Comparison of ENCODE assay signal across 12 cellular contexts in genomic region chr7:64559206-64559605, GRCh38. TPM values are rescaled to one million over a fixed set of nuclear protein-coding genes. Genes with fewer than 3 reads are reported as not detected.
DNase-seq lines count a peak whose midpoint lies in the region; ATAC-seq and TF ChIP-seq lines count a peak whose summit lies in the region.
"Had no signal": no experiment of that assay in that cellular context is flagged by ENCODE, and none has a peak within 500 bp of the region (broad histone marks: within the 10 kb centered on the region; RNA-seq: fewer than 3 reads in every experiment).

No MANE protein-coding gene starts in this region.

- H3F3A ChIP-seq in PC-3 (ENCODE audit: low read length, unreplicated experiment), result no peaks in the 10 kb centered on the region

- peaks cover 15% of the 10 kb centered on the region for H3K36me3 Mint-ChIP-seq in osteocyte (ENCODE audit: unreplicated experiment)

- H3K27me3 ChIP-seq in BLaER1, result no peaks in the 10 kb centered on the region
- no peaks in the 10 kb centered on the region for H3K27me3 ChIP-seq in PC-3 (ENCODE audit: low read length)
- H3K27me3 ChIP-seq in fibroblast of lung (ENCODE audit: control insufficient read depth, insufficient read depth, low read length), result no peaks in the 10 kb centered on the region

- H3K4me1 ChIP-seq in BLaER1 (peaks cover 4% of the 10 kb centered on the region; the same call in 1 of the 2 replicates), PC-3 (ENCODE audit: insufficient read depth, low read length) (no peaks in the 10 kb centered on the region), fibroblast of lung (ENCODE audit: control insufficient read depth, extremely low read depth, insufficient read depth, low read length) (no peaks in the 10 kb centered on the region)

- H3K9ac ChIP-seq in BLaER1 (no peak overlapping the region), PC-3 (ENCODE audit: low read length) (peak overlapping the region; percentile 46; the same call in 1 of the 2 replicates), fibroblast of lung (ENCODE audit: insufficient read depth, low read length) (no peak overlapping the region)

- H3K4me3 Mint-ChIP-seq in osteocyte (ENCODE audit: unreplicated experiment), result no peak overlapping the region
- H3K4me3 Mint-ChIP-seq: central memory CD8-positive, alpha-beta T cell had no signal

- intact Hi-C loops in PC-3 (cut with micrococcal nuclease), result loop anchor here (1.0 kb wide), 1 partner anchor 25 kb away; no protein-coding TSS in a partner anchor

- POLR2A ChIA-PET in PC-3 (lab: Charles Lee; ENCODE audit: unreplicated experiment), result no interaction called here

- no TSS peak for BruUV-seq in PC-3 (replicated peaks; lab: Mats Ljungman, UMichigan)

- no peak overlapping the region for H3K27ac ChIP-seq in BLaER1
- H3K27ac ChIP-seq in PC-3 (ENCODE audit: low read length), result peak overlapping the region; percentile 60
- no peak overlapping the region for H3K27ac ChIP-seq in fibroblast of lung (ENCODE audit: insufficient read depth, low read length)

- H3K9me3 ChIP-seq in BLaER1 (peaks cover 82% of the 10 kb centered on the region), PC-3 (ENCODE audit: low read length) (peaks cover 17% of the 10 kb centered on the region), fibroblast of lung (ENCODE audit: control insufficient read depth, insufficient read depth, low read depth, low read length) (no peaks in the 10 kb centered on the region)

- H3K4me1 Mint-ChIP-seq in osteocyte (ENCODE audit: unreplicated experiment), result peaks cover 62% of the 10 kb centered on the region

- TF ChIP-seq CTCF in PC-3 (conservative IDR thresholded peaks at IDR 0.05; ENCODE audit: low read depth, low read length), result no peak
- TF ChIP-seq CTCF in fibroblast of lung (conservative IDR thresholded peaks at IDR 0.05 in 1 of 2, IDR thresholded peaks at IDR 0.05 in 1 of 2; ENCODE audit: low read depth in 1 of 2, low read length in 2 of 2), result no peak
- TF ChIP-seq CTCF in osteocyte (IDR thresholded peaks at IDR 0.05), result no peak

- no peaks in the 10 kb centered on the region for H3K9me3 Mint-ChIP-seq in osteocyte (ENCODE audit: unreplicated experiment)
- H3K9me3 Mint-ChIP-seq: central memory CD8-positive, alpha-beta T cell had no signal

- no peaks in the 10 kb centered on the region for H3K9me2 ChIP-seq in PC-3 (replicated peaks; ENCODE audit: low read length)

- H3K4me3 ChIP-seq in BLaER1 (peak overlapping the region; percentile 31; the same call in 1 of the 2 replicates), PC-3 (ENCODE audit: low read length) (no peak overlapping the region), fibroblast of lung (replicated peaks in 1 of 4; ENCODE audit: control extremely low read depth in 1 of 4, insufficient read depth in 1 of 4, low read depth in 3 of 4, low read length in 4 of 4) (peak overlapping the region in 1 of 4 experiments; percentile 33)
- H3K4me3 ChIP-seq: skin epidermis had no signal

- H3K27me3 Mint-ChIP-seq in osteocyte (ENCODE audit: unreplicated experiment), result no peaks in the 10 kb centered on the region
- H3K27me3 Mint-ChIP-seq: central memory CD8-positive, alpha-beta T cell had no signal

- peak overlapping the region; percentile 65 for H3K27ac Mint-ChIP-seq in osteocyte (ENCODE audit: unreplicated experiment)

- DNase-seq in PC-3 (peak; percentile 21), fibroblast of lung (ENCODE audit: low read depth in 2 of 2) (peak; percentile 17 to 62), osteocyte (ENCODE audit: extremely low spot score, unreplicated experiment) (no peak), NCI-H187 (lab: John Stamatoyannopoulos, UW) (no peak)
- no peak for DNase-seq in stimulated activated CD4-positive, alpha-beta T cell treated with anti-CD3 and anti-CD28 coated beads, Interleukin-2, amount 100 ng/mL, for 48 hours
- DNase-seq: COR-L47; stimulated activated naive CD4-positive, alpha-beta T cell had no signal

- H4K20me1 ChIP-seq in BLaER1 (no peaks in the 10 kb centered on the region), PC-3 (ENCODE audit: low read length) (no peaks in the 10 kb centered on the region), fibroblast of lung (ENCODE audit: control insufficient read depth, extremely low read depth, insufficient read depth, low read length) (no peaks in the 10 kb centered on the region)

- H3K79me2 ChIP-seq in PC-3 (ENCODE audit: low read length) (peaks cover 71% of the 10 kb centered on the region), fibroblast of lung (ENCODE audit: control insufficient read depth, insufficient read depth, low read length) (peaks cover 28% of the 10 kb centered on the region)

- H3K4me2 ChIP-seq in BLaER1, result no peak overlapping the region
- H3K4me2 ChIP-seq in PC-3 (ENCODE audit: low read length), result peak overlapping the region; percentile 27; the same call in 1 of the 2 replicates
- no peak overlapping the region for H3K4me2 ChIP-seq in fibroblast of lung (ENCODE audit: extremely low read depth, insufficient read depth, low read length)

- H2AFZ ChIP-seq in PC-3 (ENCODE audit: low read length) (no peak overlapping the region), fibroblast of lung (ENCODE audit: low read length) (peak overlapping the region; percentile 13)

- CTCF ChIA-PET in PC-3 (lab: Charles Lee), result no interaction called here

- H3K36me3 ChIP-seq in BLaER1 (peaks cover 74% of the 10 kb centered on the region), PC-3 (ENCODE audit: low read depth, low read length) (peaks cover 42% of the 10 kb centered on the region), fibroblast of lung (ENCODE audit: control insufficient read depth, insufficient read depth, low read length) (no peaks in the 10 kb centered on the region)

- ATAC-seq in PC-3, result no peak
- ATAC-seq in GM21619 (IDR thresholded peaks at IDR 0.05; ENCODE audit: unreplicated experiment), result no peak
- ATAC-seq in GM21526 (IDR thresholded peaks at IDR 0.05; ENCODE audit: low FRiP score, unreplicated experiment), result no peak

RNA-seq across cellular contexts. Expression of gene ZNF680, which starts 3.7 kb away (rescaled TPM):
- total RNA-seq in PC-3 (2014; rRNA removed) (4.3 and 8.8 TPM in 2 replicates), fibroblast of lung (5.1 and 10.1 TPM in 2 replicates), osteocyte (7.6 and 9.1 TPM in 2 replicates)
- polyA plus RNA-seq in fibroblast of lung, result 2.2 and 2.7 TPM in 2 replicates
- 2.4 and 2.6 TPM in 2 replicates for polyA plus RNA-seq in fibroblast of lung (2012)
- 1.3 and 1.4 TPM in 2 replicates for polyA minus RNA-seq in fibroblast of lung (ENCODE audit: low replicate concordance)

Comparison
In these comparisons a context has a peak if more than half of its experiments do, and no peak if none do; other contexts are left out.
1. DNase-seq: peak in PC-3 (single experiment) and fibroblast of lung (2 of 2); none in osteocyte (single experiment), NCI-H187 (0 of 2) and stimulated activated CD4-positive, alpha-beta T cell treated with anti-CD3 and anti-CD28 coated beads, Interleukin-2, amount 100 ng/mL, for 48 hours (0 of 2).